ENCODE assay signal across 18 cellular contexts in genomic region chr10:133313192-133313591, GRCh38. TPM values are rescaled to one million over a fixed set of nuclear protein-coding genes. Genes with fewer than 3 reads are reported as not detected.
DNase-seq lines count a peak whose midpoint lies in the region; ATAC-seq and TF ChIP-seq lines count a peak whose summit lies in the region.
"Had no signal": no experiment of that assay in that cellular context is flagged by ENCODE, and none has a peak within 500 bp of the region (broad histone marks: within the 10 kb centered on the region; RNA-seq: fewer than 3 reads in every experiment).

No MANE protein-coding gene starts in this region.

- no peaks in the 10 kb centered on the region for H3K27me3 ChIP-seq in right cardiac atrium (ENCODE audit: control insufficient read depth, insufficient read depth)
- peaks cover 0 to 3% (median 0%) of the 10 kb centered on the region in 3 donors for H3K27me3 ChIP-seq in psoas muscle (ENCODE audit: insufficient read depth in 3 of 3, low read length in 2 of 3)
- H3K27me3 ChIP-seq: BLaER1 treated with 17β-estradiol and CSF1 and Interleukin-3, amounts not matched to agents 10 nM and 100 nM had no signal

- H3K27ac Mint-ChIP-seq in chondrocyte (ENCODE audit: unreplicated experiment): no peak overlapping the region

- no peaks in the 10 kb centered on the region for H3K9me3 Mint-ChIP-seq in chondrocyte (ENCODE audit: low read depth)

- peaks cover 4% of the 10 kb centered on the region for H3K36me3 Mint-ChIP-seq in chondrocyte (ENCODE audit: low read depth)

- WGBS in right cardiac atrium: 73% methylated on average over 4 of the region's 4 CpGs
- WGBS in psoas muscle, 3 donors: 67 to 77% (median 67%) methylated on average over 4 of the region's 4 CpGs

- H3K27ac ChIP-seq in right cardiac atrium (ENCODE audit: low read length) (no peak overlapping the region), psoas muscle (peak overlapping the region; percentile 23)
- H3K27ac ChIP-seq: BLaER1 treated with 17β-estradiol and CSF1 and Interleukin-3, amounts not matched to agents 10 nM and 100 nM; GM23248; HL-60 had no signal

- H3K4me3 ChIP-seq in right cardiac atrium (ENCODE audit: low read length): no peak overlapping the region
- no peak overlapping the region for H3K4me3 ChIP-seq in psoas muscle
- H3K4me3 ChIP-seq: BLaER1 treated with 17β-estradiol and CSF1 and Interleukin-3, amounts not matched to agents 10 nM and 100 nM; GM23248; HAP-1 had no signal

- no peaks in the 10 kb centered on the region for H3K4me1 ChIP-seq in right cardiac atrium (ENCODE audit: control insufficient read depth, insufficient read depth, low read length)
- H3K4me1 ChIP-seq in psoas muscle: peaks cover 5% of the 10 kb centered on the region
- H3K4me1 ChIP-seq: Caco-2, HAP-1 had no signal

- no peaks in the 10 kb centered on the region for H3K9me3 ChIP-seq in right cardiac atrium (ENCODE audit: control insufficient read depth, low read length)
- H3K9me3 ChIP-seq in psoas muscle: no peaks in the 10 kb centered on the region
- H3K9me3 ChIP-seq: Caco-2, HAP-1 had no signal

- TF ChIP-seq CTCF in chondrocyte (IDR thresholded peaks at IDR 0.05) (no peak), psoas muscle (IDR thresholded peaks at IDR 0.05) (no peak)

- peaks cover under 1% of the 10 kb centered on the region for H3K4me1 Mint-ChIP-seq in chondrocyte (ENCODE audit: low read depth)

- DNase-seq in right cardiac atrium (peak in 2 of 3 donors; percentile 7 to 13), cardiac septum (ENCODE audit: low spot score) (no peak), chondrocyte (ENCODE audit: low spot score) (peak; percentile 52), psoas muscle (no peak)
- no peak for DNase-seq in stimulated activated CD4-positive, alpha-beta T cell treated with anti-CD3 and anti-CD28 coated beads, Interleukin-15, amount 100 ng/mL, for 24 hours
- DNase-seq: 8988T; CD4-positive, CD25-positive, alpha-beta regulatory T cell had no signal

- no peak overlapping the region for H3K4me3 Mint-ChIP-seq in chondrocyte (ENCODE audit: unreplicated experiment)

- no peaks in the 10 kb centered on the region for H3K27me3 Mint-ChIP-seq in chondrocyte (ENCODE audit: low read depth)

- intact Hi-C loops in right cardiac atrium (cut with DNase I): no loop called here
- intact Hi-C loops in cardiac septum (cut with DNase I): loop anchor here (10.0 kb wide), 1 partner anchor 478 kb away; no protein-coding TSS in a partner anchor
- intact Hi-C loops in psoas muscle (cut with DNase I): loop anchor here (5.0 to 10.0 kb wide), 2 partner anchors 59 to 478 kb away; partner anchors contain the start of gene ECHS1 (in 1 of the 2)

- no peak for ATAC-seq in right cardiac atrium
- ATAC-seq in psoas muscle: no peak
- no peak for ATAC-seq in GM19395 (IDR thresholded peaks at IDR 0.05; ENCODE audit: unreplicated experiment)
- ATAC-seq in HG03280 (IDR thresholded peaks at IDR 0.05; ENCODE audit: unreplicated experiment): no peak

- peaks cover 0 to 37% of the 10 kb centered on the region in 2 donors for H3K36me3 ChIP-seq in psoas muscle (ENCODE audit: insufficient read depth in 1 of 2, low read depth in 1 of 2)
- H3K36me3 ChIP-seq: HAP-1 had no signal

RNA-seq across cellular contexts. Expression of gene ZNF511, which starts 4.5 kb away (rescaled TPM):
- total RNA-seq in right cardiac atrium (10 to 100 TPM; 40.2 to 51.8 (median 49.2) TPM), cardiac septum (34.4 TPM), chondrocyte (25.6 to 33.0 TPM (median 32.7 TPM) in 3 replicates), psoas muscle (10 to 100 TPM; 47.6 to 64.2 (median 54.0) TPM)
- polyA plus RNA-seq in right cardiac atrium (60.8 TPM), psoas muscle (10 to 100 TPM; 43.2 to 51.3 (median 44.7) TPM)

RNA-seq across cellular contexts. Expression of gene TUBGCP2, which starts 4.5 kb away (rescaled TPM):
- total RNA-seq in right cardiac atrium (10 to 100 TPM; 34.9 to 45.9 (median 37.4) TPM), cardiac septum (39.4 TPM), chondrocyte (53.2 to 56.2 TPM (median 54.9 TPM) in 3 replicates), psoas muscle (10 to 100 TPM; 31.0 to 53.2 (median 41.1) TPM)
- polyA plus RNA-seq in right cardiac atrium (23.0 TPM), psoas muscle (10 to 100 TPM; 20.3 to 33.8 (median 25.1) TPM)

RNA-seq across cellular contexts. Expression of gene CALY, which starts 23.5 kb away (rescaled TPM):
- total RNA-seq in right cardiac atrium (not detected), cardiac septum (not detected), chondrocyte (7.3 to 13.5 TPM (median 8.9 TPM) in 3 replicates), psoas muscle (not detected)
- polyA plus RNA-seq in right cardiac atrium (0.18 TPM), psoas muscle (under 1 TPM in 1 of 3 donors, not detected in 2; 0.05 TPM)
- total RNA-seq: A673, Caco-2, H4 had no signal
- polyA plus RNA-seq: GM23248 had no signal

RNA-seq across cellular contexts. Expression of gene PRAP1, which starts 34.0 kb away (rescaled TPM):
- total RNA-seq in right cardiac atrium: not detected
- not detected for polyA plus RNA-seq in right cardiac atrium
- total RNA-seq in cardiac septum: not detected
- not detected in 3 replicates for total RNA-seq in chondrocyte
- not detected for total RNA-seq in psoas muscle
- polyA plus RNA-seq in psoas muscle: under 1 TPM in 2 of 3 donors, not detected in 1; 0.14 to 0.64 TPM
- total RNA-seq: A673; CD4-positive, CD25-positive, alpha-beta regulatory T cell; GM23248; H4; HT1080 had no signal
- polyA plus RNA-seq: AG04450; CD4-positive, CD25-positive, alpha-beta regulatory T cell; GM23248 had no signal

RNA-seq across cellular contexts. Expression of gene ADAM8, which starts 36.5 kb away (rescaled TPM):
- total RNA-seq in right cardiac atrium (1 to 10 TPM; 1.4 to 2.1 (median 1.5) TPM), cardiac septum (4.3 TPM), chondrocyte (1.3 to 3.2 TPM (median 2.3 TPM) in 3 replicates), psoas muscle (1 to 10 TPM; 2.2 to 2.8 (median 2.5) TPM)
- polyA plus RNA-seq in right cardiac atrium (0.50 TPM), psoas muscle (under 1 TPM; 0.21 to 0.94 (median 0.29) TPM)
- polyA plus RNA-seq: GM23248 had no signal

Comparison
In these comparisons a context has a peak if more than half of its experiments do, and no peak if none do; other contexts are left out.
1. DNase-seq: peak in right cardiac atrium (2 of 3) and chondrocyte (single experiment); none in cardiac septum (single experiment), psoas muscle (0 of 2) and stimulated activated CD4-positive, alpha-beta T cell treated with anti-CD3 and anti-CD28 coated beads, Interleukin-15, amount 100 ng/mL, for 24 hours (single experiment).
2. intact Hi-C loops: an anchor here in cardiac septum (10.0 kb wide) and psoas muscle (5.0 to 10.0 kb wide); none called in right cardiac atrium.